In the genomic region with DNA sequence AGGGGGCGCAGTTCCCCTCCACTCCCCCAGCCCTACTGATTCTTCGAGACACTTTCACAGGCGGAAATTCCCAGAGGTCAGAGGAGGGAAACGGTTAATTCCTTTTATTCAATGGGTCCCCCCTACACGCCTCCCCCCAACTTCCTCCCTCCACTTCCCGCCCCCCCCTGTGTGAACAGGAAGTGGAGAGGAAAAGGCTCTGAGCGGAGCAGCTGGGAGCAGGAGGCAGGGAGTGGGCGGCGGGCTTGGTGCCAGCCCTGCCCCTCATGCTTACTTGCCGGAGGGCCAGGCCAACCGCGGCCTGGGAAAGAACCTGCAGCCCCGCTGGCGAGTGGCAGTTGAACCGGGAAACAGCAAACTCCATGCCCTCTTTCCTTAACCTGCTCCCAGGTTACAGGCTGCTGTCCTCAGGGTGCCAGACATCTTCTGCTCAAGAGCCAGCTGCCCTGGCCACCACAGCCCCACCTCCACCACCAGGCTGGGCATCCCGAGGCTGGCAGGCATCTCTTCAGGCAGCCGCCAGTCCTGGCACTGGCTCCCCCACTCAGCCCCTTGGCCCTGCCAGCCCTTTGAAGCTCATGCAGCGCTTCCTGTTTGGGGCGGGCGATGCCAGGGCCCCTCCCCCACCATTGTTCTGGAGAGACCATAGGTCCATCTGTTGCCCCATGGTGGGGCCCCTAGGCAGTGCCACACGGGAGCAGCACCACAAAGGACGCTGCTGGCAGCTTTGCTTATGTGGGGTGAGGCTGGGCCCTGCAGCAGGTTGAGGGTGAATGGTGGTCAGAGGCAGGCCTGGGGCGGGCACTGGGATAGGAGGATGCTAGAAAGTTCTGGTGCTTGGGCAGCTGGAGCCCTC, we compare ENCODE assay signal across 1 cellular context.
TF ChIP-seq lines count a peak whose summit lies in the region.

No MANE protein-coding gene starts in this region.

TF ChIP-seq in H1, 55 proteins besides CTCF, POLR2A, EP300 and RAD21:
- TF ChIP-seq, protein P1, sequence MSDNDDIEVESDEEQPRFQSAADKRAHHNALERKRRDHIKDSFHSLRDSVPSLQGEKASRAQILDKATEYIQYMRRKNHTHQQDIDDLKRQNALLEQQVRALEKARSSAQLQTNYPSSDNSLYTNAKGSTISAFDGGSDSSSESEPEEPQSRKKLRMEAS (IDR thresholded peaks at IDR 0.05): 0 out of 2 replicates have a peak, but pooled peaks have one; percentile 13
- TF ChIP-seq RXRA (IDR thresholded peaks at IDR 0.05; ENCODE audit: insufficient read depth, low read depth, low read length): no peak
- no peak for TF ChIP-seq BACH1 (IDR thresholded peaks at IDR 0.05; ENCODE audit: low read length)
- TF ChIP-seq NRF1 (IDR thresholded peaks at IDR 0.05; ENCODE audit: low read depth, low read length): no peak
- TF ChIP-seq SRF (IDR thresholded peaks at IDR 0.05; ENCODE audit: low read depth, low read length): no peak
- TF ChIP-seq HDAC2 (IDR thresholded peaks at IDR 0.05; ENCODE audit: borderline replicate concordance in 1 of 2, low read depth in 2 of 2, low read length in 2 of 2): no peak
- no peak for TF ChIP-seq SIN3A (conservative IDR thresholded peaks at IDR 0.05 in 1 of 2, IDR thresholded peaks at IDR 0.05 in 1 of 2; ENCODE audit: low read depth in 1 of 2, low read length in 2 of 2)
- no peak for TF ChIP-seq EZH2 (IDR thresholded peaks at IDR 0.05; ENCODE audit: low read depth, low read length, severe bottlenecking)
- TF ChIP-seq KDM1A (IDR thresholded peaks at IDR 0.05; ENCODE audit: borderline replicate concordance, low read length): no peak
- TF ChIP-seq KDM5A (IDR thresholded peaks at IDR 0.05; ENCODE audit: low read length): no peak
- peak; percentile 45; the same call in 1 of the 2 replicates for TF ChIP-seq EGR1 (IDR thresholded peaks at IDR 0.05; ENCODE audit: borderline replicate concordance, low read depth, low read length)
- no peak for TF ChIP-seq TEAD4 (IDR thresholded peaks at IDR 0.05; ENCODE audit: low read depth, low read length)
- no peak for TF ChIP-seq BCL11A (IDR thresholded peaks at IDR 0.05; ENCODE audit: low read depth in 2 of 2, low read length in 2 of 2)
- TF ChIP-seq TBP (IDR thresholded peaks at IDR 0.05; ENCODE audit: low read depth, low read length): no peak
- peak; percentile 22 for TF ChIP-seq ASH2L (IDR thresholded peaks at IDR 0.05; ENCODE audit: low read length)
- TF ChIP-seq CEBPB (IDR thresholded peaks at IDR 0.05; ENCODE audit: low read depth, low read length): no peak
